29 cellular contexts compared by ENCODE assay signal in the genomic region with DNA sequence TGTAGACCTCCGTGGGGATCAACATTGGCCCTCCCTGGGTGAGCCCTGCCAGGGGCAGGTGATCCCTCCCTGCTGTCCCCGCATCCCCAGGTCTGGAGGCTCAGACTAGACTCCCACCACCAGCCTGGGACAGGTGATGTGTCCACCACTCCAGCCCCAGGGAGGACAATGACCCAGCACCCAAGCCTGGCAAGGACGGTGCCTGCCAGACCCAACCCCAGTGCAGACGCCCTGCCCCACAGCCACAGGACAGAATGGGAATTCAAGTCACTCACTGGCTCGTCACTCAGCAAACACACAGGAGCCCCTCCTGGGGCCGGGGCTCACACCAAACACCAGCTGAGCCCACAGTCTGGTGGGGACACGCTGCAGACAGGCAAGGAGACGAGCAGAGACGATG.
"Had no signal": no experiment of that assay in that cellular context is flagged by ENCODE, and none has a peak within 500 bp of the region (broad histone marks: within the 10 kb centered on the region; RNA-seq: fewer than 3 reads in every experiment).

No MANE protein-coding gene starts in this region.

- H3K27me3 Mint-ChIP-seq: activated CD4-positive, alpha-beta memory T cell treated with anti-CD3 and anti-CD28 coated beads for 36 hours; activated CD4-positive, alpha-beta T cell treated with anti-CD3 and anti-CD28 coated beads, Interleukin-2, amount 10 ng/mL, durations not matched to agents 7 days and 5 days had no signal

- DNase-seq: activated CD4-positive, alpha-beta memory T cell treated with anti-CD3 and anti-CD28 coated beads for 36 hours; activated CD4-positive, alpha-beta T cell treated with anti-CD3 and anti-CD28 coated beads, Interleukin-2, amount 10 ng/mL, durations not matched to agents 7 days and 5 days; activated CD4-positive, CD25-positive, alpha-beta regulatory T cell; activated CD8-positive, alpha-beta memory T cell treated with anti-CD3 and anti-CD28 coated beads for 24 hours; activated effector memory CD4-positive, alpha-beta T cell treated with anti-CD3 and anti-CD28 coated beads, Interleukin-2, amount 50 U/mL, for 16 hours; activated naive CD4-positive, alpha-beta T cell treated with Interleukin-2 at 50 U/mL for 16 hours; activated T-cell treated with anti-CD3 and anti-CD28 coated beads, Interleukin-2, amount 50 U/mL, for 4 hours; amygdala; cerebellar nuclear complex; MG63; NCI-H1092 treated with DMSO at 0.1 percent for 48 hours; NCI-H1417 treated with DMSO at 0.1 percent for 48 hours; NCI-H1694; NCI-H2029; NCI-H2107; NCI-H2171 treated with DMSO at 0.1 percent for 48 hours; NCI-H345; NCI-H510A; NCI-H526 treated with DMSO at 0.1 percent for 48 hours; Peyer's patch; SHP77 treated with DMSO at 0.1 percent for 48 hours; T-helper 2 cell; T1000 had no signal

- H3K27ac ChIP-seq: cardiac muscle cell, Peyer's patch, RWPE1, VCaP had no signal

- ATAC-seq: activated naive CD4-positive, alpha-beta T cell treated with anti-CD3 and anti-CD28 coated beads, Interleukin-2, amount 50 U/mL, for 72 hours; activated T-cell treated with anti-CD3 and anti-CD28 coated beads, Interleukin-2, amount 50 U/mL, for 4 hours had no signal

- H3K4me3 Mint-ChIP-seq: activated CD4-positive, alpha-beta memory T cell treated with anti-CD3 and anti-CD28 coated beads for 36 hours; activated CD4-positive, alpha-beta T cell treated with anti-CD3 and anti-CD28 coated beads, Interleukin-2, amount 10 ng/mL, durations not matched to agents 7 days and 5 days; activated T-cell treated with anti-CD3 and anti-CD28 coated beads, Interleukin-2, amount 50 U/mL, for 4 hours; brain had no signal

- H3K9me3 Mint-ChIP-seq: activated CD4-positive, alpha-beta memory T cell treated with anti-CD3 and anti-CD28 coated beads for 36 hours; activated CD4-positive, alpha-beta T cell treated with anti-CD3 and anti-CD28 coated beads, Interleukin-2, amount 10 ng/mL, durations not matched to agents 7 days and 5 days; activated naive CD4-positive, alpha-beta T cell treated with anti-CD3 and anti-CD28 coated beads, Interleukin-2, amount 50 U/mL, for 72 hours; activated T-cell treated with anti-CD3 and anti-CD28 coated beads, Interleukin-2, amount 50 U/mL, for 4 hours; brain had no signal

- H3K36me3 ChIP-seq: cardiac muscle cell, MG63, Peyer's patch had no signal

- H3K4me1 ChIP-seq: Peyer's patch had no signal

- H3K4me3 ChIP-seq: cardiac muscle cell, MG63, Peyer's patch had no signal

- H3K9me3 ChIP-seq: MG63, Peyer's patch had no signal

- H3K27ac Mint-ChIP-seq: activated CD4-positive, alpha-beta memory T cell treated with anti-CD3 and anti-CD28 coated beads for 36 hours; activated CD4-positive, alpha-beta T cell treated with anti-CD3 and anti-CD28 coated beads, Interleukin-2, amount 10 ng/mL, durations not matched to agents 7 days and 5 days; brain had no signal

- H3K36me3 Mint-ChIP-seq: activated CD4-positive, alpha-beta memory T cell treated with anti-CD3 and anti-CD28 coated beads for 36 hours; activated naive CD4-positive, alpha-beta T cell treated with anti-CD3 and anti-CD28 coated beads, Interleukin-2, amount 50 U/mL, for 72 hours had no signal

- H3K27me3 ChIP-seq: cardiac muscle cell, MG63, Peyer's patch had no signal

- FAIRE-seq: astrocyte had no signal
